Comparison of ENCODE assay signal across 14 cellular contexts in the genomic region with DNA sequence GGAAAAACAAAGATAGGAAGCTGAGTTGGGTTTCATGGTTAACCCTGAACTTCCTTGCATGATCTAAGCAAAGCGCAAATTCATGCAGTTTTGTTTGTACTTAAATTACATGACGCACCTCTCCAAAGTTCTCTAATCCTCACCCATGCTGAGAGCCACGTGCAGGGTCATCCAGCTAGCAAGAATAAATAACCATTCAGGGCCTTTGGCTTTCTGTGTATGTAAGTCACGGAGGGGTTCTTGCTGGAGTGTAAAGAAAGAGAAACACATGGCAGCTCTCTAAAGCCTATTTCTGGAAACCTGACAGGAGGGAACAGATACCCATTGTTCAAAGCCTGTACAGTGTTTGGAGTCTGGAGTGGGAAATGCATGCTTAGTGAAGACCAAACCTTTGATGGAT.
DNase-seq lines count a peak whose midpoint lies in the region; ATAC-seq, FAIRE-seq and TF ChIP-seq lines count a peak whose summit lies in the region.
"Had no signal": no experiment of that assay in that cellular context is flagged by ENCODE, and none has a peak within 500 bp of the region (broad histone marks: within the 10 kb centered on the region; RNA-seq: fewer than 3 reads in every experiment).

No MANE protein-coding gene starts in this region.

- H3K9ac ChIP-seq in SK-N-SH = no peak overlapping the region
- peak overlapping the region; percentile 54 for H3K9ac ChIP-seq in astrocyte (ENCODE audit: low read length)

- POLR2A ChIA-PET in SK-N-SH (lab: Yijun Ruan, JAX) = no interaction called here

- no peak overlapping the region for H3K27ac Mint-ChIP-seq in astrocyte (ENCODE audit: unreplicated experiment)
- H3K27ac Mint-ChIP-seq: WTC11 had no signal

- TF ChIP-seq EP300 in SK-N-SH (IDR thresholded peaks at IDR 0.05; ENCODE audit: borderline replicate concordance in 1 of 2, low read depth in 1 of 2, low read length in 1 of 2) = no peak

- FAIRE-seq in astrocyte (lab: Jason Lieb, UNC) = peak; percentile 93

- H3K27ac ChIP-seq in SK-N-SH (ENCODE audit: low read depth in 2 of 2, low read length in 1 of 2) (peak overlapping the region in 1 of 2 experiments; percentile 53; a peak in 1 of 4 replicates), astrocyte (ENCODE audit: low read depth, low read length) (peak overlapping the region; percentile 54), substantia nigra (ENCODE audit: low read depth, low read length, poor library complexity, severe bottlenecking) (peak overlapping the region; percentile 15)

- H3K4me1 ChIP-seq in SK-N-SH (ENCODE audit: control insufficient read depth in 1 of 2, insufficient read depth in 2 of 2, low read depth in 1 of 2, low read length in 1 of 2) (peaks cover 0 to 7% of the 10 kb centered on the region in 2 experiments; a peak in 1 of 4 replicates), astrocyte (ENCODE audit: insufficient read depth, low read length) (peaks cover 16% of the 10 kb centered on the region)

- 63% methylated on average over 4 of the region's 4 CpGs for WGBS in SK-N-SH (ENCODE audit: low lambda C conversion rate)

- no peaks in the 10 kb centered on the region for H3K9me3 ChIP-seq in SK-N-SH
- no peaks in the 10 kb centered on the region for H3K9me3 ChIP-seq in astrocyte (ENCODE audit: insufficient read depth, low read depth, low read length)
- H3K9me3 ChIP-seq: breast epithelium had no signal

- no peaks in the 10 kb centered on the region for H3K9me2 ChIP-seq in SK-N-SH

- H3K27me3 ChIP-seq in SK-N-SH (ENCODE audit: insufficient read depth) (no peaks in the 10 kb centered on the region), astrocyte (ENCODE audit: insufficient read depth, low read length) (no peaks in the 10 kb centered on the region)
- H3K27me3 ChIP-seq: breast epithelium had no signal

- H2AFZ ChIP-seq in SK-N-SH (ENCODE audit: low read depth) = no peak overlapping the region
- H2AFZ ChIP-seq in astrocyte (ENCODE audit: low read depth, low read length) = no peak overlapping the region

- H3F3A ChIP-seq in SK-N-SH (replicated peaks; ENCODE audit: insufficient read depth) = no peaks in the 10 kb centered on the region

- no peaks in the 10 kb centered on the region for H3K27me3 Mint-ChIP-seq in astrocyte (ENCODE audit: low read depth, unreplicated experiment)

- peaks cover 3% of the 10 kb centered on the region for H3K4me1 Mint-ChIP-seq in astrocyte (ENCODE audit: low read depth, unreplicated experiment)
- H3K4me1 Mint-ChIP-seq: WTC11 had no signal

- no peaks in the 10 kb centered on the region for H3K36me3 ChIP-seq in SK-N-SH (replicated peaks in 1 of 2; ENCODE audit: control insufficient read depth in 1 of 2, insufficient read depth in 2 of 2, low read length in 1 of 2)
- H3K36me3 ChIP-seq in astrocyte (ENCODE audit: insufficient read depth, low read length) = no peaks in the 10 kb centered on the region
- H3K36me3 ChIP-seq: breast epithelium had no signal

- CTCF ChIA-PET in SK-N-SH (lab: Yijun Ruan, JAX) = interaction anchor here (1.1 kb wide), 1 partner anchor 10 kb away, joined by 3 read pairs; no protein-coding TSS in a partner anchor

- no peak overlapping the region for H3K4me2 ChIP-seq in SK-N-SH
- peak overlapping the region; percentile 50 for H3K4me2 ChIP-seq in astrocyte (ENCODE audit: low read length)

- DNase-seq in SK-N-SH (no peak), astrocyte (ENCODE audit: low read depth) (peak; percentile 63), hippocampal formation (lab: John Stamatoyannopoulos, UW) (peak; percentile 37 to 91), substantia nigra (lab: John Stamatoyannopoulos, UW) (peak in 21 of 49 donors; percentile 8 to 72 (median 20)), DMS 273 treated with DMSO at 0.1 percent for 48 hours (lab: John Stamatoyannopoulos, UW) (no peak), LoVo (ENCODE audit: low spot score) (no peak), DMS153 treated with DMSO at 0.1 percent for 48 hours (lab: John Stamatoyannopoulos, UW; ENCODE audit: unreplicated experiment) (no peak)
- DNase-seq: activated T-cell treated with anti-CD3 and anti-CD28 coated beads for 4 hours, mesendoderm, NCI-H2171 treated with DMSO at 0.1 percent for 48 hours, SIG-M5 had no signal

- no peak for ATAC-seq in SK-N-SH treated with all-trans-retinoic acid at 6 μM for 48 hours
- ATAC-seq: WTC11 had no signal

- no peak for TF ChIP-seq RAD21 in SK-N-SH (IDR thresholded peaks at IDR 0.05; ENCODE audit: low read length)

- H4K20me1 ChIP-seq in SK-N-SH (ENCODE audit: insufficient read depth) (no peaks in the 10 kb centered on the region), astrocyte (ENCODE audit: insufficient read depth, low read length) (no peaks in the 10 kb centered on the region)

- H3K36me3 Mint-ChIP-seq in astrocyte (ENCODE audit: low read depth, unreplicated experiment) = no peaks in the 10 kb centered on the region

- H3K4me3 Mint-ChIP-seq in astrocyte (ENCODE audit: unreplicated experiment) = no peak overlapping the region
- H3K4me3 Mint-ChIP-seq: WTC11 had no signal

- H3K9me3 Mint-ChIP-seq in astrocyte (ENCODE audit: unreplicated experiment) = no peaks in the 10 kb centered on the region

- H3K4me3 ChIP-seq in SK-N-SH (ENCODE audit: low read depth in 2 of 2, low read length in 1 of 2) = no peak overlapping the region
- no peak overlapping the region for H3K4me3 ChIP-seq in astrocyte (ENCODE audit: insufficient read depth, low read depth, low read length)
- H3K4me3 ChIP-seq: breast epithelium had no signal

- TF ChIP-seq CTCF in SK-N-SH (IDR thresholded peaks at IDR 0.05) (no peak), astrocyte (IDR thresholded peaks at IDR 0.05; ENCODE audit: insufficient read depth, low read depth, low read length) (no peak)

- H3K79me2 ChIP-seq in SK-N-SH (ENCODE audit: insufficient read depth) (no peaks in the 10 kb centered on the region), astrocyte (ENCODE audit: insufficient read depth, low read length) (no peaks in the 10 kb centered on the region)

TF ChIP-seq in SK-N-SH, 30 proteins besides CTCF, POLR2A, EP300 and RAD21:
- TF ChIP-seq MEF2A (IDR thresholded peaks at IDR 0.05; ENCODE audit: borderline replicate concordance, low read depth) (no peak), JUND (IDR thresholded peaks at IDR 0.05) (0 out of 2 replicates have a peak, but pooled peaks have one; percentile 17)
- TF ChIP-seq, protein P1, sequence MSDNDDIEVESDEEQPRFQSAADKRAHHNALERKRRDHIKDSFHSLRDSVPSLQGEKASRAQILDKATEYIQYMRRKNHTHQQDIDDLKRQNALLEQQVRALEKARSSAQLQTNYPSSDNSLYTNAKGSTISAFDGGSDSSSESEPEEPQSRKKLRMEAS (IDR thresholded peaks at IDR 0.05; ENCODE audit: low read depth) = peak; percentile 58; the same call in 1 of the 2 replicates
TF ChIP-seq in SK-N-SH: peak in this region for 2.

TF ChIP-seq in SK-N-SH treated with all-trans-retinoic acid at 6 μM for 48 hours, 23 proteins besides CTCF, POLR2A, EP300 and RAD21:
- TF ChIP-seq TCF4 (CRISPR knock-in tag; IDR thresholded peaks at IDR 0.05; ENCODE audit: borderline replicate concordance) (no peak), TOX (CRISPR knock-in tag; IDR thresholded peaks at IDR 0.05; ENCODE audit: borderline replicate concordance) (no peak), ZFP3 (CRISPR knock-in tag; IDR thresholded peaks at IDR 0.05) (no peak), SNAI2 (CRISPR knock-in tag; IDR thresholded peaks at IDR 0.05) (no peak), ZNF70 (CRISPR knock-in tag; IDR thresholded peaks at IDR 0.05) (no peak)
- TF ChIP-seq, protein P2, sequence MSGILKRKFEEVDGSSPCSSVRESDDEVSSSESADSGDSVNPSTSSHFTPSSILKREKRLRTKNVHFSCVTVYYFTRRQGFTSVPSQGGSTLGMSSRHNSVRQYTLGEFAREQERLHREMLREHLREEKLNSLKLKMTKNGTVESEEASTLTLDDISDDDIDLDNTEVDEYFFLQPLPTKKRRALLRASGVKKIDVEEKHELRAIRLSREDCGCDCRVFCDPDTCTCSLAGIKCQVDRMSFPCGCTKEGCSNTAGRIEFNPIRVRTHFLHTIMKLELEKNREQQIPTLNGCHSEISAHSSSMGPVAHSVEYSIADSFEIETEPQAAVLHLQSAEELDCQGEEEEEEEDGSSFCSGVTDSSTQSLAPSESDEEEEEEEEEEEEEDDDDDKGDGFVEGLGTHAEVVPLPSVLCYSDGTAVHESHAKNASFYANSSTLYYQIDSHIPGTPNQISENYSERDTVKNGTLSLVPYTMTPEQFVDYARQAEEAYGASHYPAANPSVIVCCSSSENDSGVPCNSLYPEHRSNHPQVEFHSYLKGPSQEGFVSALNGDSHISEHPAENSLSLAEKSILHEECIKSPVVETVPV (CRISPR knock-in tag; IDR thresholded peaks at IDR 0.05) = no peak

Comparison
In these comparisons a context has a peak if more than half of its experiments do, and no peak if none do; other contexts are left out.
1. DNase-seq: peak in astrocyte (single experiment) and hippocampal formation (2 of 2); none in SK-N-SH (single experiment), DMS 273 treated with DMSO at 0.1 percent for 48 hours (single experiment), LoVo (single experiment) and DMS153 treated with DMSO at 0.1 percent for 48 hours (single experiment).